In genomic region chr14:100787659-100788058, GRCh38 we compare ENCODE assay signal across 23 cellular contexts. TPM values are rescaled to one million over a fixed set of nuclear protein-coding genes. Genes with fewer than 3 reads are reported as not detected.
DNase-seq lines count a peak whose midpoint lies in the region; ATAC-seq, FAIRE-seq and TF ChIP-seq lines count a peak whose summit lies in the region.
"Had no signal": no experiment of that assay in that cellular context is flagged by ENCODE, and none has a peak within 500 bp of the region (broad histone marks: within the 10 kb centered on the region; RNA-seq: fewer than 3 reads in every experiment).

No MANE protein-coding gene starts in this region.

- H2AFZ ChIP-seq in HepG2 (ENCODE audit: low read length) = no peak overlapping the region

- H3K27ac ChIP-seq in HepG2 (ENCODE audit: extremely low read length, insufficient read depth, low read length) = peak overlapping the region; percentile 34
- no peak overlapping the region for H3K27ac ChIP-seq in right lobe of liver
- no peak overlapping the region for H3K27ac ChIP-seq in kidney (ENCODE audit: low read depth in 2 of 2, low read length in 2 of 2)
- no peak overlapping the region for H3K27ac ChIP-seq in naive thymus-derived CD4-positive, alpha-beta T cell (ENCODE audit: low read depth, low read length)

- ATAC-seq in HepG2 (no peak), right lobe of liver (no peak)
- ATAC-seq in naive thymus-derived CD4-positive, alpha-beta T cell = no peak

- H3K27me3 Mint-ChIP-seq in brain (peaks cover 8% of the 10 kb centered on the region), nephron (ENCODE audit: low read depth) (peaks cover 18% of the 10 kb centered on the region)
- H3K27me3 Mint-ChIP-seq in naive thymus-derived CD4-positive, alpha-beta T cell = peaks cover 0 to 28% (median 16%) of the 10 kb centered on the region in 5 donors

- peaks cover 9% of the 10 kb centered on the region for H3K9me3 ChIP-seq in HepG2 (ENCODE audit: low read length)
- H3K9me3 ChIP-seq in right lobe of liver = no peaks in the 10 kb centered on the region
- H3K9me3 ChIP-seq in kidney (ENCODE audit: control insufficient read depth in 1 of 2, low read length in 2 of 2) = no peaks in the 10 kb centered on the region
- H3K9me3 ChIP-seq in naive thymus-derived CD4-positive, alpha-beta T cell (ENCODE audit: control insufficient read depth in 2 of 3, low read length in 3 of 3) = no peaks in the 10 kb centered on the region
- H3K9me3 ChIP-seq: BE2C had no signal

- H3K4me3 ChIP-seq in HepG2 (replicated peaks in 1 of 3; ENCODE audit: insufficient read depth in 1 of 3, low read depth in 2 of 3, low read length in 3 of 3) = no peak overlapping the region
- H3K4me3 ChIP-seq in right lobe of liver = no peak overlapping the region
- no peak overlapping the region for H3K4me3 ChIP-seq in kidney (ENCODE audit: low read length in 2 of 2)
- no peak overlapping the region for H3K4me3 ChIP-seq in naive thymus-derived CD4-positive, alpha-beta T cell (ENCODE audit: low read length)

- H4K20me1 ChIP-seq in HepG2 (ENCODE audit: insufficient read depth, low read length) = no peaks in the 10 kb centered on the region

- H3K4me3 Mint-ChIP-seq in brain (no peak overlapping the region), nephron (no peak overlapping the region)
- H3K4me3 Mint-ChIP-seq in naive thymus-derived CD4-positive, alpha-beta T cell = no peak overlapping the region
- H3K4me3 Mint-ChIP-seq: CD4-positive, CD25-positive, alpha-beta regulatory T cell; CD8-positive, alpha-beta memory T cell; H9; IgD-negative memory B cell had no signal

- intact Hi-C loops in HepG2 (cut with micrococcal nuclease; ENCODE audit: unreplicated experiment) = no loop called here
- intact Hi-C loops in right lobe of liver (cut with DNase I) = no loop called here
- intact Hi-C loops in kidney (cut with DNase I) = no loop called here
- intact Hi-C loops in naive thymus-derived CD4-positive, alpha-beta T cell (cut with micrococcal nuclease) = no loop called here

- H3K79me2 ChIP-seq in HepG2 (ENCODE audit: insufficient read depth, low read length) = no peaks in the 10 kb centered on the region

- FAIRE-seq in HepG2 (lab: Jason Lieb, UNC) (no peak), kidney (lab: Jason Lieb, UNC) (no peak)
- FAIRE-seq: A204.1, G401.6, HTR-8/SVneo had no signal

- H3K36me3 ChIP-seq in HepG2 (replicated peaks in 1 of 2; ENCODE audit: control insufficient read depth in 1 of 2, insufficient read depth in 2 of 2, low read length in 2 of 2) = no peaks in the 10 kb centered on the region
- no peaks in the 10 kb centered on the region for H3K36me3 ChIP-seq in right lobe of liver
- no peaks in the 10 kb centered on the region for H3K36me3 ChIP-seq in kidney (ENCODE audit: control insufficient read depth in 1 of 2, insufficient read depth in 2 of 2, low read length in 2 of 2)
- H3K36me3 ChIP-seq in naive thymus-derived CD4-positive, alpha-beta T cell (ENCODE audit: control insufficient read depth in 2 of 3, insufficient read depth in 3 of 3, low read length in 3 of 3) = no peaks in the 10 kb centered on the region
- H3K36me3 ChIP-seq: BE2C had no signal

- TF ChIP-seq RAD21 in HepG2 (CRISPR knock-in tag; IDR thresholded peaks at IDR 0.05) = no peak

- H3K4me2 ChIP-seq in HepG2 (ENCODE audit: low read depth, low read length) = no peak overlapping the region

- TF ChIP-seq EP300 in HepG2 (IDR thresholded peaks at IDR 0.05; ENCODE audit: low read depth in 2 of 2, low read length in 2 of 2) (no peak), HepG2 (CRISPR knock-in tag; IDR thresholded peaks at IDR 0.05; ENCODE audit: borderline replicate concordance) (no peak)

- POLR2A ChIA-PET in HepG2 (lab: Yijun Ruan, JAX) = interaction anchor here (1.7 kb wide), 1 partner anchor 30 kb away, joined by 10 read pairs; no protein-coding TSS in a partner anchor
- POLR2A ChIA-PET in naive thymus-derived CD4-positive, alpha-beta T cell (lab: Charles Lee) = no interaction called here

- BruUV-seq in HepG2 (replicated peaks; lab: Mats Ljungman, UMichigan) = no TSS peak

- no peaks in the 10 kb centered on the region for H3K27me3 ChIP-seq in HepG2 (ENCODE audit: control insufficient read depth in 1 of 2, insufficient read depth in 2 of 2, low read length in 2 of 2)
- no peaks in the 10 kb centered on the region for H3K27me3 ChIP-seq in right lobe of liver
- H3K27me3 ChIP-seq in naive thymus-derived CD4-positive, alpha-beta T cell (ENCODE audit: control insufficient read depth in 2 of 2, insufficient read depth in 2 of 2, low read length in 2 of 2) = no peaks in the 10 kb centered on the region
- H3K27me3 ChIP-seq: BE2C had no signal

- H3K9me3 Mint-ChIP-seq in brain (peaks cover 0 to 18% (median 0%) of the 10 kb centered on the region in 5 experiments), nephron (no peaks in the 10 kb centered on the region)
- H3K9me3 Mint-ChIP-seq in naive thymus-derived CD4-positive, alpha-beta T cell = peaks cover 0 to 2% (median 0%) of the 10 kb centered on the region in 11 donors
- H3K9me3 Mint-ChIP-seq: CD8-positive, alpha-beta memory T cell; H9; IgD-negative memory B cell had no signal

- CTCF ChIA-PET in HepG2 (lab: Yijun Ruan, JAX; ENCODE audit: low intra/inter-chr PET ratio, low total read pairs) = no interaction called here
- CTCF ChIA-PET in naive thymus-derived CD4-positive, alpha-beta T cell (lab: Charles Lee) = no interaction called here

- in situ Hi-C loops in HepG2 (cut with HindIII; ENCODE audit: extremely low pct_ligation_motif_present, low pct_unique_long_range_greater_than_20kb) = no loop called here

- WGBS in HepG2 (ENCODE audit: low lambda C conversion rate) = 90% methylated on average over 14 of the region's 14 CpGs
- 92% methylated on average over 8 of the region's 14 CpGs for WGBS in right lobe of liver (ENCODE audit: insufficient coverage, low coverage, low lambda C conversion rate, missing lambda C conversion rate)

- H3K4me1 Mint-ChIP-seq in brain = peaks cover 93% of the 10 kb centered on the region
- peaks cover 89% of the 10 kb centered on the region for H3K4me1 Mint-ChIP-seq in nephron
- H3K4me1 Mint-ChIP-seq in naive thymus-derived CD4-positive, alpha-beta T cell = peaks cover 0 to 2% (median 0%) of the 10 kb centered on the region in 7 donors
- H3K4me1 Mint-ChIP-seq: CD4-positive, CD25-positive, alpha-beta regulatory T cell; CD8-positive, alpha-beta memory T cell; IgD-negative memory B cell had no signal

- peak overlapping the region in 3 of 5 experiments; percentile 12 to 81 (median 66) for H3K27ac Mint-ChIP-seq in brain
- peak overlapping the region in 2 of 3 experiments; percentile 64 to 87 for H3K27ac Mint-ChIP-seq in nephron
- H3K27ac Mint-ChIP-seq in naive thymus-derived CD4-positive, alpha-beta T cell = no peak overlapping the region
- H3K27ac Mint-ChIP-seq: CD4-positive, CD25-positive, alpha-beta regulatory T cell; CD8-positive, alpha-beta memory T cell; H9; IgD-negative memory B cell had no signal

- TF ChIP-seq CTCF in HepG2 (CRISPR knock-in tag; IDR thresholded peaks at IDR 0.05) = no peak
- TF ChIP-seq CTCF in right lobe of liver (IDR thresholded peaks at IDR 0.05) = no peak
- TF ChIP-seq CTCF in brain (conservative IDR thresholded peaks at IDR 0.05) = no peak
- TF ChIP-seq CTCF in nephron (IDR thresholded peaks at IDR 0.05; ENCODE audit: unreplicated experiment in 3 of 3) = no peak
- no peak for TF ChIP-seq CTCF in kidney (IDR thresholded peaks at IDR 0.05; ENCODE audit: borderline replicate concordance, extremely low read depth, insufficient read depth)

- DNase-seq in HepG2 (ENCODE audit: low spot score) (no peak), right lobe of liver (no peak), retina (peak; percentile 1), kidney (no peak)
- DNase-seq in naive thymus-derived CD4-positive, alpha-beta T cell = no peak
- DNase-seq: ACHN; BE2C; C1 segment of cervical spinal cord; CD4-positive, CD25-positive, alpha-beta regulatory T cell; CD8-positive, alpha-beta memory T cell; COR-L47; DMS 273 treated with DMSO at 0.1 percent for 48 hours; DMS53; DND-41; EL; GOT3; H9 had no signal

- no peak for TF ChIP-seq POLR2A in HepG2 (IDR thresholded peaks at IDR 0.05; ENCODE audit: insufficient read depth in 1 of 2, low read depth in 2 of 2, low read length in 2 of 2)
- TF ChIP-seq POLR2A in right lobe of liver (IDR thresholded peaks at IDR 0.05) = no peak

- H3K4me1 ChIP-seq in HepG2 (ENCODE audit: insufficient read depth, low read length) (peaks cover 66% of the 10 kb centered on the region), right lobe of liver (no peaks in the 10 kb centered on the region), kidney (ENCODE audit: control insufficient read depth in 1 of 2, insufficient read depth in 1 of 2, low read depth in 1 of 2, low read length in 2 of 2) (no peaks in the 10 kb centered on the region)
- no peaks in the 10 kb centered on the region for H3K4me1 ChIP-seq in naive thymus-derived CD4-positive, alpha-beta T cell (ENCODE audit: control insufficient read depth in 2 of 2, insufficient read depth in 2 of 2, low read length in 2 of 2)

- H3K9ac ChIP-seq in HepG2 (ENCODE audit: insufficient read depth, low read depth, low read length) (no peak overlapping the region), kidney (ENCODE audit: low read length in 2 of 2) (no peak overlapping the region)

- H3K36me3 Mint-ChIP-seq in brain (no peaks in the 10 kb centered on the region), nephron (ENCODE audit: low read depth) (no peaks in the 10 kb centered on the region)
- H3K36me3 Mint-ChIP-seq in naive thymus-derived CD4-positive, alpha-beta T cell = no peaks in the 10 kb centered on the region
- H3K36me3 Mint-ChIP-seq: CD4-positive, CD25-positive, alpha-beta regulatory T cell; CD8-positive, alpha-beta memory T cell; IgD-negative memory B cell had no signal

RNA-seq across cellular contexts. Expression of gene MEG3, which starts 38.3 kb away (rescaled TPM):
- not detected in 2 replicates for total RNA-seq in HepG2 (2016; rRNA removed; fragmentation: Illumina TruSeq; extraction: Trizol)
- total RNA-seq in HepG2 (2016; cell fraction: cytosol; rRNA removed; fragmentation: Illumina TruSeq; extraction: Trizol; ENCODE audit: low read depth) = not detected in 2 replicates
- not detected in 2 replicates for total RNA-seq in HepG2 (2016; cell fraction: insoluble cytoplasmic fraction; rRNA removed; fragmentation: Illumina TruSeq; extraction: Trizol)
- total RNA-seq in HepG2 (2016; cell fraction: membrane; rRNA removed; fragmentation: Illumina TruSeq; extraction: Trizol) = not detected in 2 replicates
- 0.38 TPM in 1 of 2 replicates, not detected in the other for total RNA-seq in HepG2 (2016; cell fraction: nucleus; rRNA removed; fragmentation: Illumina TruSeq; extraction: Trizol)
- polyA plus RNA-seq in HepG2 (2011; rRNA removed) = 0.07 and 0.17 TPM in 2 replicates
- 0.03 TPM in 1 of 2 replicates, not detected in the other for polyA plus RNA-seq in HepG2 (2011; cell fraction: cytosol; rRNA removed)
- polyA plus RNA-seq in HepG2 (2011; cell fraction: nucleus; rRNA removed) = 0.59 and 0.62 TPM in 2 replicates
- polyA plus RNA-seq in HepG2 (2012) = 0.12 TPM in 1 of 2 replicates, not detected in the other
- polyA plus RNA-seq in HepG2 (2016; cell fraction: cytosol; fragmentation: Illumina TruSeq; extraction: Trizol; ENCODE audit: low read depth) = not detected in 2 replicates
- polyA plus RNA-seq in HepG2 (2016; cell fraction: insoluble cytoplasmic fraction; fragmentation: Illumina TruSeq; extraction: Trizol; ENCODE audit: low read depth) = not detected in 2 replicates
- not detected in 2 replicates for polyA plus RNA-seq in HepG2 (2016; cell fraction: membrane; fragmentation: Illumina TruSeq; extraction: Trizol; ENCODE audit: low read depth)
- polyA plus RNA-seq in HepG2 (2016; cell fraction: nucleus; fragmentation: Illumina TruSeq; extraction: Trizol; ENCODE audit: insufficient read depth, low read depth) = 0.15 TPM in 1 of 2 replicates, not detected in the other
- polyA minus RNA-seq in HepG2 (2011; rRNA and poly(A)+ RNA removed; ENCODE audit: low replicate concordance) = 0.08 TPM in 1 of 2 replicates, not detected in the other
- not detected in 2 replicates for polyA minus RNA-seq in HepG2 (2011; cell fraction: cytosol; rRNA and poly(A)+ RNA removed)
- polyA minus RNA-seq in HepG2 (2011; cell fraction: nucleus; rRNA and poly(A)+ RNA removed) = 0.12 and 0.26 TPM in 2 replicates
- 10 to 100 TPM in 5 of 6 experiments, 1 to 10 TPM in 1; 5.7 to 43.7 (median 23.9) TPM for total RNA-seq in right lobe of liver
- 33.5 TPM for polyA plus RNA-seq in brain (ENCODE audit: insufficient read depth, low read depth, low replicate concordance)
- total RNA-seq in kidney = 24.0 TPM
- 29.6 TPM for polyA plus RNA-seq in kidney (ENCODE audit: insufficient read depth, low read depth, low replicate concordance)
- 1 to 10 TPM in 1 of 5 experiments, under 1 TPM in 1, not detected in 3; 0.80 to 2.4 TPM for total RNA-seq in naive thymus-derived CD4-positive, alpha-beta T cell
- polyA plus RNA-seq in naive thymus-derived CD4-positive, alpha-beta T cell = not detected
- polyA plus RNA-seq: CD4-positive, CD25-positive, alpha-beta regulatory T cell; CD8-positive, alpha-beta memory T cell; IgD-negative memory B cell had no signal

Comparison
In these comparisons a context has a peak if more than half of its experiments do, and no peak if none do; other contexts are left out.
1. H3K27ac Mint-ChIP-seq: peak in brain (3 of 5) and nephron (2 of 3); none in naive thymus-derived CD4-positive, alpha-beta T cell (0 of 9).